In genomic region chr2:112993831-112994230, GRCh38 we compare ENCODE assay signal across 1 cellular context.
TF ChIP-seq lines count a peak whose summit lies in the region.

No MANE protein-coding gene starts in this region.

TF ChIP-seq in HepG2, 621 proteins besides CTCF, POLR2A, EP300 and RAD21 (continued from another document):
- no peak for TF ChIP-seq JUND (CRISPR knock-in tag; IDR thresholded peaks at IDR 0.05)
- 0 out of 2 replicates have a peak, but pooled peaks have one; percentile 21 for TF ChIP-seq ATF1 (CRISPR knock-in tag; IDR thresholded peaks at IDR 0.05)
- TF ChIP-seq HDAC1 (CRISPR knock-in tag; IDR thresholded peaks at IDR 0.05) = no peak
- no peak for TF ChIP-seq KLF6 (CRISPR knock-in tag; IDR thresholded peaks at IDR 0.05)
- no peak for TF ChIP-seq POLR2AphosphoS5 (IDR thresholded peaks at IDR 0.05; ENCODE audit: low read depth, low read length)
- no peak for TF ChIP-seq TCF7 (IDR thresholded peaks at IDR 0.05; ENCODE audit: low read depth)
- peak; percentile 26; the same call in 1 of the 2 replicates for TF ChIP-seq ZNF331 (CRISPR knock-in tag; IDR thresholded peaks at IDR 0.05)
- TF ChIP-seq FOXK2 (IDR thresholded peaks at IDR 0.05) = no peak
- TF ChIP-seq SIX1 (CRISPR knock-in tag; IDR thresholded peaks at IDR 0.05; ENCODE audit: borderline replicate concordance) = peak; percentile 78; the same call in 1 of the 2 replicates
- no peak for TF ChIP-seq TBP (CRISPR knock-in tag; IDR thresholded peaks at IDR 0.05)
- TF ChIP-seq JARID2 (CRISPR knock-in tag; IDR thresholded peaks at IDR 0.05; ENCODE audit: insufficient replicate concordance) = no peak
- no peak for TF ChIP-seq ZBTB33 (CRISPR knock-in tag; IDR thresholded peaks at IDR 0.05)
- TF ChIP-seq ZNF407 (CRISPR knock-in tag; IDR thresholded peaks at IDR 0.05; ENCODE audit: not compliant biosample characterization) = no peak
- TF ChIP-seq TBX2 (CRISPR knock-in tag; IDR thresholded peaks at IDR 0.05; ENCODE audit: borderline replicate concordance) = 0 out of 2 replicates have a peak, but pooled peaks have one; percentile 16
- TF ChIP-seq TRIM24 (CRISPR knock-in tag; IDR thresholded peaks at IDR 0.05) = no peak
- no peak for TF ChIP-seq SMAD1 (CRISPR knock-in tag; IDR thresholded peaks at IDR 0.05; ENCODE audit: borderline replicate concordance, low read depth)
- TF ChIP-seq PRDM15 (CRISPR knock-in tag; IDR thresholded peaks at IDR 0.05) = no peak
- TF ChIP-seq RARA (CRISPR knock-in tag; IDR thresholded peaks at IDR 0.05) = no peak
- TF ChIP-seq ZNF296 (CRISPR knock-in tag; conservative IDR thresholded peaks at IDR 0.05) = no peak
- TF ChIP-seq ZNF225 (CRISPR knock-in tag; IDR thresholded peaks at IDR 0.05) = no peak
- no peak for TF ChIP-seq ZNF580 (CRISPR knock-in tag; IDR thresholded peaks at IDR 0.05; ENCODE audit: borderline replicate concordance, low read depth)
TF ChIP-seq in HepG2: peak in this region for 21.
